32 cellular contexts compared by ENCODE assay signal in genomic region chrX:47873123-47873522, GRCh38.
"Had no signal": no experiment of that assay in that cellular context is flagged by ENCODE, and none has a peak within 500 bp of the region (broad histone marks: within the 10 kb centered on the region; RNA-seq: fewer than 3 reads in every experiment).

No MANE protein-coding gene starts in this region.

- FAIRE-seq: bronchial epithelial cell had no signal

- H3K27me3 ChIP-seq: ascending aorta, body of pancreas, brain microvascular endothelial cell, cardiac muscle cell had no signal

- ATAC-seq: activated naive CD4-positive, alpha-beta T cell treated with anti-CD3 and anti-CD28 coated beads, Interleukin-2, amount 50 U/mL, for 72 hours; activated naive CD8-positive, alpha-beta T cell treated with anti-CD3 and anti-CD28 coated beads, Interleukin-2, amount 50 U/mL, for 24 hours; activated T-cell treated with anti-CD3 and anti-CD28 coated beads, Interleukin-2, amount 50 U/mL, for 4 hours; activated T-cell treated with anti-CD3 and anti-CD28 coated beads, Interleukin-2, amount 50 U/mL, for 72 hours; activated T-helper 17 cell treated with anti-CD3 and anti-CD28 coated beads, Interleukin-2, amount 50 U/mL, for 72 hours; body of pancreas had no signal

- H3K36me3 ChIP-seq: adrenal gland, ascending aorta, brain microvascular endothelial cell, breast epithelium, cardiac muscle cell had no signal

- H3K4me3 ChIP-seq: adrenal gland, ascending aorta, body of pancreas, breast epithelium, cardiac muscle cell had no signal

- H3K9me3 ChIP-seq: adrenal gland, ascending aorta, body of pancreas had no signal

- H3K27ac ChIP-seq: adrenal gland, ascending aorta, body of pancreas, brain microvascular endothelial cell, breast epithelium, cardiac muscle cell had no signal

- DNase-seq: activated effector memory CD4-positive, alpha-beta T cell treated with anti-CD3 and anti-CD28 coated beads, Interleukin-2, amount 50 U/mL, for 16 hours; activated effector memory CD4-positive, alpha-beta T cell treated with Interleukin-2 at 50 U/mL for 16 hours; activated gamma-delta T cell; activated gamma-delta T cell treated with Interleukin-2 at 50 U/mL for 16 hours; activated naive CD4-positive, alpha-beta T cell; activated naive CD4-positive, alpha-beta T cell treated with anti-CD3 and anti-CD28 coated beads for 36 hours; activated naive CD4-positive, alpha-beta T cell treated with anti-CD3 and anti-CD28 coated beads, Interleukin-2, amount 10 ng/mL, durations not matched to agents 7 days and 5 days; activated naive CD4-positive, alpha-beta T cell treated with anti-CD3 and anti-CD28 coated beads, Interleukin-2, amount 50 U/mL, for 16 hours; activated naive CD4-positive, alpha-beta T cell treated with Interleukin-2 at 50 U/mL for 16 hours; activated naive CD8-positive, alpha-beta T cell treated with anti-CD3 and anti-CD28 coated beads for 36 hours; activated naive CD8-positive, alpha-beta T cell treated with anti-CD3 and anti-CD28 coated beads, Interleukin-2, amount 10 ng/mL, durations not matched to agents 7 days and 5 days; activated naive CD8-positive, alpha-beta T cell treated with anti-CD3 and anti-CD28 coated beads, Interleukin-2, amount 50 U/mL, for 24 hours; activated T-cell treated with anti-CD3 and anti-CD28 coated beads, Interleukin-2, amount 50 U/mL, for 24 hours; activated T-cell treated with anti-CD3 and anti-CD28 coated beads, Interleukin-2, amount 50 U/mL, for 4 hours; activated T-cell treated with anti-CD3 and anti-CD28 coated beads, Interleukin-2, amount 50 U/mL, for 48 hours; activated T-cell treated with anti-CD3 and anti-CD28 coated beads, Interleukin-2, amount 50 U/mL, for 72 hours; adrenal gland; amniotic stem cell; amygdala; anterior cingulate cortex; aorta; body of pancreas; brain microvascular endothelial cell; caudate nucleus; central memory CD4-positive, alpha-beta T cell; cerebellar nuclear complex had no signal

- H3K4me1 ChIP-seq: adrenal gland, ascending aorta, body of pancreas, breast epithelium had no signal
